In the genomic region with DNA sequence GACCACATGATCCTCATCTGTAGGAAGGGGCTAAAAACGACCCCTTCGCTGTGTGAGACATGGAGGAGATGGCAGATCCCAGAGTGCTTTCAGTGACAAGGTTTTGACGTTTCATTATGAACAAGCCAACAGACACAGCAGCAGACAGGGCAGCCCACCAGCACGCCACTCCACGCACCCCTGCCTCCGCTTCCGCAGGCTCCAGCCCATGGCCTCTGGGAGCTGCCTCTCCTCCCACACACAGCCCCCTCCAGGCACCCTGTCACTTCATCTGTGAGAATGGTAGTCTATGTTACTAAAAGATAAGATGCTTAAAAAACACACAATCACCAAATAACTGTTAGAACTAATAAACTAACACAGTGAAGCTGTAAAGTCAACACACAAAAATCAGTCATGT, we compare ENCODE assay signal across 26 cellular contexts. TPM values are rescaled to one million over a fixed set of nuclear protein-coding genes. Genes with fewer than 3 reads are reported as not detected.
DNase-seq lines count a peak whose midpoint lies in the region; ATAC-seq, FAIRE-seq and TF ChIP-seq lines count a peak whose summit lies in the region.
"Had no signal": no experiment of that assay in that cellular context is flagged by ENCODE, and none has a peak within 500 bp of the region (broad histone marks: within the 10 kb centered on the region; RNA-seq: fewer than 3 reads in every experiment).

No MANE protein-coding gene starts in this region.

- no peak overlapping the region for H4K8ac ChIP-seq in neuronal stem cell (ENCODE audit: low read depth, low read length)

- no peaks in the 10 kb centered on the region for H3K79me1 ChIP-seq in neuronal stem cell (ENCODE audit: low read depth, low read length)

- peak overlapping the region; percentile 60 for H2AFZ ChIP-seq in neuronal stem cell (ENCODE audit: low read length)

- intact Hi-C loops in right cardiac atrium (cut with DNase I) (no loop called here), cardiac septum (cut with DNase I) (no loop called here), kidney (cut with DNase I) (no loop called here)

- no peak overlapping the region for H3K4ac ChIP-seq in neuronal stem cell (ENCODE audit: low read length)

- H3K4me3 ChIP-seq in right cardiac atrium (ENCODE audit: low read length) (no peak overlapping the region), kidney (ENCODE audit: low read length in 2 of 2) (no peak overlapping the region), neuronal stem cell (ENCODE audit: low read length in 2 of 2) (no peak overlapping the region), gastroesophageal sphincter (no peak overlapping the region)
- H3K4me3 ChIP-seq: SJSA1 had no signal

- H2AK5ac ChIP-seq in neuronal stem cell (ENCODE audit: low read depth, low read length) = no peak overlapping the region

- no peak overlapping the region for H3K27ac ChIP-seq in right cardiac atrium (ENCODE audit: low read length)
- no peak overlapping the region for H3K27ac ChIP-seq in kidney (ENCODE audit: low read depth in 2 of 2, low read length in 2 of 2)
- H3K27ac ChIP-seq in neuronal stem cell (replicated peaks; ENCODE audit: low read length) = no peak overlapping the region
- H3K27ac ChIP-seq in gastroesophageal sphincter = no peak overlapping the region
- H3K27ac ChIP-seq: SJSA1 had no signal

- FAIRE-seq in kidney (lab: Jason Lieb, UNC) = no peak
- FAIRE-seq: endothelial cell of umbilical vein, GM19239, islet of Langerhans, RCC 7860 had no signal

- no peak overlapping the region for H3K9ac ChIP-seq in kidney (ENCODE audit: low read length in 2 of 2)
- H3K9ac ChIP-seq in neuronal stem cell (ENCODE audit: low read depth, low read length, poor library complexity) = no peak overlapping the region

- WGBS in right cardiac atrium = 60% methylated on average over 7 of the region's 7 CpGs
- WGBS in neuronal stem cell (ENCODE audit: extremely low coverage in 2 of 2, insufficient read length in 2 of 2, insufficient replicate concordance in 1 of 2), 2 donors = no CpG with 5 or more reads among the region's 7 CpGs
- WGBS in gastroesophageal sphincter (ENCODE audit: low coverage in 1 of 2), 2 donors = 20 to 90% methylated on average over 1 to 4 of the region's 7 CpGs

- no peak for TF ChIP-seq EP300 in gastroesophageal sphincter (IDR thresholded peaks at IDR 0.05)

- no peak for TF ChIP-seq POLR2A in gastroesophageal sphincter (IDR thresholded peaks at IDR 0.05)

- no peak overlapping the region for H2BK5ac ChIP-seq in neuronal stem cell (ENCODE audit: low read length)

- H3K4me2 ChIP-seq in neuronal stem cell (ENCODE audit: insufficient read depth, low read length, poor library complexity, severe bottlenecking) = no peak overlapping the region

- no peaks in the 10 kb centered on the region for H3K9me3 ChIP-seq in right cardiac atrium (ENCODE audit: control insufficient read depth, low read length)
- no peaks in the 10 kb centered on the region for H3K9me3 ChIP-seq in kidney (ENCODE audit: control insufficient read depth in 1 of 2, low read length in 2 of 2)
- no peaks in the 10 kb centered on the region for H3K9me3 ChIP-seq in neuronal stem cell (replicated peaks in 1 of 2; ENCODE audit: control insufficient read depth in 2 of 2, insufficient read depth in 1 of 2, low read depth in 1 of 2, low read length in 2 of 2)
- H3K9me3 ChIP-seq in gastroesophageal sphincter = no peaks in the 10 kb centered on the region
- H3K9me3 ChIP-seq: SJSA1 had no signal

- no peaks in the 10 kb centered on the region for H3K4me1 ChIP-seq in right cardiac atrium (ENCODE audit: control insufficient read depth, insufficient read depth, low read length)
- no peaks in the 10 kb centered on the region for H3K4me1 ChIP-seq in kidney (ENCODE audit: control insufficient read depth in 1 of 2, insufficient read depth in 1 of 2, low read depth in 1 of 2, low read length in 2 of 2)
- peaks cover 5 to 11% of the 10 kb centered on the region in 2 donors for H3K4me1 ChIP-seq in neuronal stem cell (ENCODE audit: control insufficient read depth in 2 of 2, insufficient read depth in 1 of 2, low read depth in 1 of 2, low read length in 2 of 2)
- H3K4me1 ChIP-seq in gastroesophageal sphincter = peaks cover 0 to 19% (median 0%) of the 10 kb centered on the region in 3 donors

- no peaks in the 10 kb centered on the region for H3K27me3 ChIP-seq in right cardiac atrium (ENCODE audit: control insufficient read depth, insufficient read depth)
- no peaks in the 10 kb centered on the region for H3K27me3 ChIP-seq in neuronal stem cell (ENCODE audit: control insufficient read depth in 3 of 3, insufficient read depth in 3 of 3, low read depth in 1 of 3, low read length in 3 of 3)
- no peaks in the 10 kb centered on the region for H3K27me3 ChIP-seq in gastroesophageal sphincter
- H3K27me3 ChIP-seq: SJSA1 had no signal

- H3K36me3 ChIP-seq in kidney (ENCODE audit: control insufficient read depth in 1 of 2, insufficient read depth in 2 of 2, low read length in 2 of 2) (no peaks in the 10 kb centered on the region), neuronal stem cell (replicated peaks in 1 of 2; ENCODE audit: control insufficient read depth in 2 of 2, insufficient read depth in 2 of 2, low read length in 2 of 2) (no peaks in the 10 kb centered on the region), gastroesophageal sphincter (no peaks in the 10 kb centered on the region)

- H4K91ac ChIP-seq in neuronal stem cell (ENCODE audit: low read depth, low read length, poor library complexity) = no peak overlapping the region

- no peak overlapping the region for H2BK120ac ChIP-seq in neuronal stem cell (ENCODE audit: low read depth, low read length)

- H2BK15ac ChIP-seq in neuronal stem cell (ENCODE audit: low read length) = no peak overlapping the region

- no peak overlapping the region for H2BK12ac ChIP-seq in neuronal stem cell (ENCODE audit: low read length)

- ATAC-seq in right cardiac atrium = peak; percentile 25 to 41
- ATAC-seq in gastroesophageal sphincter = no peak
- ATAC-seq: activated naive CD8-positive, alpha-beta T cell treated with anti-CD3 and anti-CD28 coated beads, Interleukin-2, amount 50 U/mL, for 24 hours; stimulated activated naive CD8-positive, alpha-beta T cell treated with anti-CD3 and anti-CD28 coated beads, Interleukin-15, amount 100 ng/mL, for 72 hours had no signal

- H3K14ac ChIP-seq in neuronal stem cell (ENCODE audit: low read length) = no peak overlapping the region

- DNase-seq in right cardiac atrium = no peak
- no peak for DNase-seq in cardiac septum (ENCODE audit: low spot score)
- DNase-seq in kidney = peak; percentile 32
- no peak for DNase-seq in neuronal stem cell (ENCODE audit: low spot score)
- DNase-seq in AG08396 (ENCODE audit: low spot score) = no peak
- no peak for DNase-seq in NCI-H2227 treated with DMSO at 0.1 percent for 48 hours (lab: John Stamatoyannopoulos, UW)
- no peak for DNase-seq in T-helper 2 cell
- DNase-seq: 8988T; activated CD4-positive, alpha-beta T cell treated with anti-CD3 and anti-CD28 coated beads for 4 hours; activated CD8-positive, alpha-beta memory T cell treated with anti-CD3 and anti-CD28 coated beads for 24 hours; activated gamma-delta T cell; activated naive CD8-positive, alpha-beta T cell treated with anti-CD3 and anti-CD28 coated beads, Interleukin-2, amount 50 U/mL, for 24 hours; activated T-cell treated with anti-CD3 and anti-CD28 coated beads, Interleukin-2, amount 50 U/mL, for 1 hour; central memory CD4-positive, alpha-beta T cell; DMS79; GDM1; NCI-H1092; NCI-H187; NCI-H526 treated with DMSO at 0.1 percent for 48 hours; stimulated activated naive CD8-positive, alpha-beta T cell treated with anti-CD3 and anti-CD28 coated beads, Interleukin-15, amount 100 ng/mL, for 72 hours had no signal

- TF ChIP-seq CTCF in kidney (IDR thresholded peaks at IDR 0.05; ENCODE audit: borderline replicate concordance, extremely low read depth, insufficient read depth) (no peak), gastroesophageal sphincter (IDR thresholded peaks at IDR 0.05) (no peak)

- H3K18ac ChIP-seq in neuronal stem cell (ENCODE audit: low read length) = peak overlapping the region; percentile 38

- H3K23ac ChIP-seq in neuronal stem cell (ENCODE audit: low read depth, low read length, poor library complexity) = no peak overlapping the region

RNA-seq across cellular contexts. Expression of a gene that starts 12.3 kb away (rescaled TPM):
- 10 to 100 TPM; 11.4 to 21.2 (median 18.2) TPM for total RNA-seq in right cardiac atrium
- 4.8 TPM for polyA plus RNA-seq in right cardiac atrium
- total RNA-seq in cardiac septum = 6.2 TPM
- 40.5 TPM for total RNA-seq in kidney
- 0.86 TPM for polyA plus RNA-seq in kidney (ENCODE audit: insufficient read depth, low read depth, low replicate concordance)
- 3.6 TPM for polyA plus RNA-seq in neuronal stem cell (2013, experiment 1 of 2)
- 3.3 TPM for polyA plus RNA-seq in neuronal stem cell (2013, experiment 2 of 2)
- total RNA-seq in gastroesophageal sphincter = 10 to 100 TPM; 12.7 to 23.5 (median 19.3) TPM
